In the genomic region with DNA sequence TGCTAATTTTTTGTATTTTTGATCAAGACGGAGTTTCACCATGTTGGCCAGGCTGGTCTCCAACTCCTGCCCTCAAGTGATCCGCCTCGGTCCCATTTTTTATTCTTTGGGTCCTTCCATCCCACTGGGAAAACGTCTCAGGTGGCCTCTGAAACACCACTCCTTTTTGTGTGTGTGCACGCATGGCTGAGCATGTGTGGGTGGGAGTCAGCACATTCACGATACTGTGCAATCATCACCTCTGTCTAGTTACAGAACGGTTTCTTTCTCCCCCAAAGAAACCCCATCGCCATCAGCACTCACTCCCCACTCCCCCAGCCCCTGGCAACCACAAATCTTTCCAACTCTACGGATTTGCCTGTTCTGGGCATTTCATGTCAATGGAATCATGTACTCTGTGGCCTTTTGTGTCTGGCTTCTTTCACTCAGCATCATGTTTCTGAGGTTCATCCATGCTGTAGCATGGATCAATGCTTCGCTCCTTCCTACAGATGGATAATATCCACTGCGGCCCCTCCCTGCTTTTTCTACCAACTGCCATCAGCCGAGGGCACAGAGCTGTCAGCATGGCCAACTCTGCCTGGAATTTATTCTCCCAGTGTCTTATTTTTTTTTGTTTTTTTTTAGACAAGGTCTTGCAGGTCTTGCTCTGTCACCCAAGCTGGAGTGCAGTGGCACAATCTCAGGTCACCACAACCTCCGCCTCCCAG, we compare ENCODE assay signal across 13 cellular contexts. TPM values are rescaled to one million over a fixed set of nuclear protein-coding genes. Genes with fewer than 3 reads are reported as not detected.
A peak's percentile ranks its signal among the peaks of the same experiment; 100 is the strongest.
DNase-seq lines count a peak whose midpoint lies in the region; ATAC-seq, FAIRE-seq and TF ChIP-seq lines count a peak whose summit lies in the region.
"Had no signal": no experiment of that assay in that cellular context is flagged by ENCODE, and none has a peak within 500 bp of the region (broad histone marks: within the 10 kb centered on the region; RNA-seq: fewer than 3 reads in every experiment).

No MANE protein-coding gene starts in this region.

- peaks cover 9% of the 10 kb centered on the region for H3K4me1 ChIP-seq in OCI-LY1 (ENCODE audit: insufficient read depth, low read length, severe bottlenecking)
- H3K4me1 ChIP-seq in endothelial cell of umbilical vein (ENCODE audit: control insufficient read depth, extremely low read depth, insufficient read depth, low read length), result no peaks in the 10 kb centered on the region
- peaks cover under 1% of the 10 kb centered on the region; the same call in 1 of the 2 replicates for H3K4me1 ChIP-seq in MM.1S (ENCODE audit: low read length)

- H3F3A ChIP-seq in OCI-LY1 (ENCODE audit: insufficient read depth, low read length) (no peaks in the 10 kb centered on the region; the same call in 1 of the 2 replicates), MM.1S (ENCODE audit: insufficient read depth, low read length) (no peaks in the 10 kb centered on the region)

- H3K4me1 Mint-ChIP-seq in activated T-cell treated with anti-CD3 and anti-CD28 coated beads, Interleukin-2, amount 50 U/mL, for 4 hours (ENCODE audit: low read depth), result peaks cover 31% of the 10 kb centered on the region
- peaks cover 41% of the 10 kb centered on the region for H3K4me1 Mint-ChIP-seq in stimulated activated memory B cell treated with anti-CD40 and anti-IgM and Interleukin-4, amounts not matched to agents 10 μg/mL and 1 μg/mL and 100 μg/mL, for 72 hours

- no peaks in the 10 kb centered on the region for H3K9me2 ChIP-seq in OCI-LY1 (ENCODE audit: low read depth, low read length)
- H3K9me2 ChIP-seq in MM.1S (replicated peaks; ENCODE audit: insufficient read depth, low read length), result no peaks in the 10 kb centered on the region

- no peaks in the 10 kb centered on the region; the same call in 1 of the 2 replicates for H3K27me3 ChIP-seq in OCI-LY1 (ENCODE audit: insufficient read depth, low read length)
- H3K27me3 ChIP-seq in endothelial cell of umbilical vein (ENCODE audit: control insufficient read depth in 2 of 2, insufficient read depth in 2 of 2, low read length in 2 of 2), result no peaks in the 10 kb centered on the region
- H3K27me3 ChIP-seq in MM.1S (replicated peaks; ENCODE audit: insufficient read depth, low read length), result peaks cover 32% of the 10 kb centered on the region
- H3K27me3 ChIP-seq: ovary had no signal

- no peaks in the 10 kb centered on the region for H3K9me3 ChIP-seq in OCI-LY1 (ENCODE audit: low read length)
- H3K9me3 ChIP-seq in endothelial cell of umbilical vein (replicated peaks; ENCODE audit: control insufficient read depth, insufficient read depth, low read length), result no peaks in the 10 kb centered on the region
- no peaks in the 10 kb centered on the region for H3K9me3 ChIP-seq in MM.1S (replicated peaks; ENCODE audit: insufficient read depth, low read length)
- H3K9me3 ChIP-seq: ovary had no signal

- H3K36me3 ChIP-seq in OCI-LY1 (ENCODE audit: insufficient read depth, low read length) (no peaks in the 10 kb centered on the region), endothelial cell of umbilical vein (ENCODE audit: control insufficient read depth in 2 of 2, extremely low read depth in 1 of 2, insufficient read depth in 2 of 2, low read length in 2 of 2) (no peaks in the 10 kb centered on the region), MM.1S (replicated peaks; ENCODE audit: insufficient read depth, low read length) (no peaks in the 10 kb centered on the region)
- H3K36me3 ChIP-seq: ovary had no signal

- H2AFZ ChIP-seq in OCI-LY1 (ENCODE audit: low read length) (no peak overlapping the region), endothelial cell of umbilical vein (ENCODE audit: low read depth, low read length) (no peak overlapping the region), MM.1S (ENCODE audit: low read length) (no peak overlapping the region)

- TF ChIP-seq POLR2A in endothelial cell of umbilical vein (IDR thresholded peaks at IDR 0.05; ENCODE audit: low read depth, low read length), result no peak

- H3K36me3 Mint-ChIP-seq in activated T-cell treated with anti-CD3 and anti-CD28 coated beads, Interleukin-2, amount 50 U/mL, for 4 hours (ENCODE audit: insufficient read depth), result no peaks in the 10 kb centered on the region
- H3K36me3 Mint-ChIP-seq in stimulated activated memory B cell treated with anti-CD40 and anti-IgM and Interleukin-4, amounts not matched to agents 10 μg/mL and 1 μg/mL and 100 μg/mL, for 72 hours, result no peaks in the 10 kb centered on the region

- H3K9ac ChIP-seq in OCI-LY1 (ENCODE audit: low read length) (no peak overlapping the region), endothelial cell of umbilical vein (replicated peaks; ENCODE audit: extremely low read depth, insufficient read depth, low read length) (no peak overlapping the region), MM.1S (ENCODE audit: low read length) (no peak overlapping the region)

- intact Hi-C loops in endothelial cell of umbilical vein (cut with micrococcal nuclease), result loop anchor here (1.0 kb wide), 3 partner anchors 119 to 184 kb away; no protein-coding TSS in a partner anchor

- peaks cover 22% of the 10 kb centered on the region for H3K27me3 Mint-ChIP-seq in activated T-cell treated with anti-CD3 and anti-CD28 coated beads, Interleukin-2, amount 50 U/mL, for 4 hours (ENCODE audit: low read depth)
- no peaks in the 10 kb centered on the region for H3K27me3 Mint-ChIP-seq in stimulated activated memory B cell treated with anti-CD40 and anti-IgM and Interleukin-4, amounts not matched to agents 10 μg/mL and 1 μg/mL and 100 μg/mL, for 72 hours

- ATAC-seq in activated T-cell treated with anti-CD3 and anti-CD28 coated beads, Interleukin-2, amount 50 U/mL, for 4 hours, result no peak
- ATAC-seq in stimulated activated memory B cell treated with anti-CD40 and anti-IgM and Interleukin-4, amounts not matched to agents 10 μg/mL and 1 μg/mL and 100 μg/mL, for 72 hours, result no peak
- ATAC-seq in HG03097 (IDR thresholded peaks at IDR 0.05; ENCODE audit: low FRiP score, unreplicated experiment) (no peak), HG03520 (IDR thresholded peaks at IDR 0.05; ENCODE audit: unreplicated experiment) (no peak)

- POLR2A ChIA-PET in endothelial cell of umbilical vein (lab: Charles Lee), result no interaction called here

- H4K20me1 ChIP-seq in OCI-LY1 (ENCODE audit: insufficient read depth, low read length) (no peaks in the 10 kb centered on the region), endothelial cell of umbilical vein (replicated peaks; ENCODE audit: control insufficient read depth, extremely low read depth, insufficient read depth, low read length) (no peaks in the 10 kb centered on the region), MM.1S (ENCODE audit: insufficient read depth, low read length) (no peaks in the 10 kb centered on the region)

- H3K4me3 Mint-ChIP-seq in activated T-cell treated with anti-CD3 and anti-CD28 coated beads, Interleukin-2, amount 50 U/mL, for 4 hours, result peak overlapping the region; percentile 64
- peak overlapping the region; percentile 82 for H3K4me3 Mint-ChIP-seq in stimulated activated memory B cell treated with anti-CD40 and anti-IgM and Interleukin-4, amounts not matched to agents 10 μg/mL and 1 μg/mL and 100 μg/mL, for 72 hours

- H3K9me3 Mint-ChIP-seq in activated T-cell treated with anti-CD3 and anti-CD28 coated beads, Interleukin-2, amount 50 U/mL, for 4 hours, result no peaks in the 10 kb centered on the region
- no peaks in the 10 kb centered on the region for H3K9me3 Mint-ChIP-seq in stimulated activated memory B cell treated with anti-CD40 and anti-IgM and Interleukin-4, amounts not matched to agents 10 μg/mL and 1 μg/mL and 100 μg/mL, for 72 hours

- H3K27ac ChIP-seq in OCI-LY1 (ENCODE audit: low read depth, low read length, poor library complexity, severe bottlenecking) (no peak overlapping the region), endothelial cell of umbilical vein (ENCODE audit: insufficient read depth, low read depth, low read length) (no peak overlapping the region), MM.1S (ENCODE audit: low read length) (no peak overlapping the region)

- dilution Hi-C loops in endothelial cell of umbilical vein (cut with MboI; ENCODE audit: extremely low pct_ligation_motif_present, low sequenced_read_pairs), result no loop called here

- BruUV-seq in endothelial cell of umbilical vein (replicated peaks; lab: Mats Ljungman, UMichigan), result no TSS peak

- H3K9me1 ChIP-seq in endothelial cell of umbilical vein (replicated peaks; ENCODE audit: control insufficient read depth, extremely low read depth, insufficient read depth, low read length), result no peaks in the 10 kb centered on the region

- H3K27ac Mint-ChIP-seq in stimulated activated memory B cell treated with anti-CD40 and anti-IgM and Interleukin-4, amounts not matched to agents 10 μg/mL and 1 μg/mL and 100 μg/mL, for 72 hours, result no peak overlapping the region

- H3K79me2 ChIP-seq in OCI-LY1 (ENCODE audit: insufficient read depth, low read length) (no peaks in the 10 kb centered on the region), endothelial cell of umbilical vein (ENCODE audit: control insufficient read depth, insufficient read depth, low read length) (no peaks in the 10 kb centered on the region), MM.1S (ENCODE audit: low read length) (no peaks in the 10 kb centered on the region)

- FAIRE-seq in endothelial cell of umbilical vein (lab: Jason Lieb, UNC), result peak; percentile 38

- H3K4me2 ChIP-seq in OCI-LY1 (ENCODE audit: low read length) (peak overlapping the region; percentile 73; the same call in 1 of the 2 replicates), endothelial cell of umbilical vein (ENCODE audit: insufficient read depth, low read length) (no peak overlapping the region), MM.1S (ENCODE audit: low read depth, low read length) (no peak overlapping the region)

- H3K4me3 ChIP-seq in OCI-LY1 (ENCODE audit: low read depth, low read length, poor library complexity, severe bottlenecking) (no peak overlapping the region), endothelial cell of umbilical vein (replicated peaks in 1 of 3; ENCODE audit: insufficient read depth in 1 of 3, low read depth in 1 of 3, low read length in 3 of 3) (no peak overlapping the region), MM.1S (ENCODE audit: low read length) (no peak overlapping the region)

- TF ChIP-seq CTCF in OCI-LY1 (IDR thresholded peaks at IDR 0.05; ENCODE audit: low read length) (no peak), endothelial cell of umbilical vein (IDR thresholded peaks at IDR 0.05; ENCODE audit: extremely low read depth in 1 of 2, insufficient read depth in 1 of 2, low read depth in 1 of 2, low read length in 2 of 2) (no peak), MM.1S (IDR thresholded peaks at IDR 0.05; ENCODE audit: low read length) (no peak)

- CTCF ChIA-PET in endothelial cell of umbilical vein (lab: Charles Lee), result no interaction called here

- no peak for DNase-seq in activated T-cell treated with anti-CD3 and anti-CD28 coated beads, Interleukin-2, amount 50 U/mL, for 4 hours
- no peak for DNase-seq in activated T-cell treated with anti-CD3 and anti-CD28 coated beads, Interleukin-2, amount 50 U/mL, for 1 hour
- DNase-seq in endothelial cell of umbilical vein (ENCODE audit: low read depth, low spot score) (no peak), MM.1S (no peak)
- DNase-seq: NCI-H1694, NCI-H82, ovary, SHP77 treated with DMSO at 0.1 percent for 48 hours had no signal

RNA-seq across cellular contexts. Expression of gene F2RL3, which starts 9.7 kb away (rescaled TPM):
- under 1 TPM; 0.05 to 0.24 (median 0.08) TPM for total RNA-seq in activated T-cell treated with anti-CD3 and anti-CD28 coated beads, Interleukin-2, amount 50 U/mL, for 4 hours
- total RNA-seq in endothelial cell of umbilical vein, result 1.2 TPM in 2 replicates
- polyA plus RNA-seq in endothelial cell of umbilical vein, result 0.76 and 1.7 TPM in 2 replicates
- 0.70 and 0.72 TPM in 2 replicates for polyA plus RNA-seq in endothelial cell of umbilical vein (2011; cell fraction: cytosol; rRNA removed)
- 0.98 and 1.7 TPM in 2 replicates for polyA plus RNA-seq in endothelial cell of umbilical vein (2011; cell fraction: nucleus; rRNA removed)
- polyA plus RNA-seq in endothelial cell of umbilical vein (2012), result 0.16 TPM in 2 replicates
- 1.4 and 2.7 TPM in 2 replicates for polyA minus RNA-seq in endothelial cell of umbilical vein
- not detected for polyA minus RNA-seq in endothelial cell of umbilical vein (2011; cell fraction: cytosol; rRNA and poly(A)+ RNA removed)
- polyA minus RNA-seq in endothelial cell of umbilical vein (2011; cell fraction: nucleus; rRNA and poly(A)+ RNA removed), result 2.5 and 2.6 TPM in 2 replicates
- total RNA-seq: epithelial cell of proximal tubule had no signal
